Comparison of ENCODE assay signal across 8 cellular contexts in genomic region chr15:22572792-22573191, GRCh38.
A peak's percentile ranks its signal among the peaks of the same experiment; 100 is the strongest.
DNase-seq lines count a peak whose midpoint lies in the region; ATAC-seq, FAIRE-seq and TF ChIP-seq lines count a peak whose summit lies in the region.
"Not testable (repeated sequence)": the region's sequence is repeated elsewhere in the genome, so short reads cannot be mapped to it uniquely, and the experiment has no call there.

No MANE protein-coding gene starts in this region.

- not testable (repeated sequence) for H3K27me3 Mint-ChIP-seq in H9 (ENCODE audit: low read depth); activated CD8-positive, alpha-beta memory T cell treated with anti-CD3 and anti-CD28 coated beads, Interleukin-2, amount 10 ng/mL, durations not matched to agents 7 days and 5 days; endodermal cell (ENCODE audit: insufficient read depth)

- not testable (repeated sequence) for H2BK120ac ChIP-seq in H9 (ENCODE audit: low read depth, low read length, poor library complexity, severe bottlenecking)

- not testable (repeated sequence) for H3K14ac ChIP-seq in H9 (ENCODE audit: insufficient read depth, low read length)

- H2AK5ac ChIP-seq in H9 (ENCODE audit: insufficient read length, low read length) = not testable (repeated sequence)

- not testable (repeated sequence) for H4K5ac ChIP-seq in H9 (ENCODE audit: insufficient read length, low read depth, low read length)

- not testable (repeated sequence) for TF ChIP-seq CTCF in GM13977 (IDR thresholded peaks at IDR 0.05; ENCODE audit: extremely low read depth, insufficient read depth, missing control alignments); H9 (conservative IDR thresholded peaks at IDR 0.05); endodermal cell (conservative IDR thresholded peaks at IDR 0.05); kidney (IDR thresholded peaks at IDR 0.05; ENCODE audit: borderline replicate concordance, extremely low read depth, insufficient read depth)

- H3K23me2 ChIP-seq in H9 (ENCODE audit: insufficient read length, low read depth, low read length, poor library complexity, severe bottlenecking) = not testable (repeated sequence)

- FAIRE-seq in kidney (lab: Jason Lieb, UNC) = not testable (repeated sequence)

- not testable (repeated sequence) for H3K9me3 Mint-ChIP-seq in H9; activated CD8-positive, alpha-beta memory T cell treated with anti-CD3 and anti-CD28 coated beads, Interleukin-2, amount 10 ng/mL, durations not matched to agents 7 days and 5 days (ENCODE audit: low read depth); endodermal cell

- H3K79me1 ChIP-seq in H9 (ENCODE audit: insufficient read depth, low read depth, low read length, poor library complexity, severe bottlenecking) = not testable (repeated sequence)

- H3K4me3 ChIP-seq in endodermal cell (ENCODE audit: low read length); kidney (ENCODE audit: low read length in 2 of 2): not testable (repeated sequence)

- H2BK15ac ChIP-seq in H9 (ENCODE audit: low read depth, low read length) = not testable (repeated sequence)

- H3K27ac ChIP-seq in H9 (ENCODE audit: insufficient read length, low read depth, low read length); endodermal cell (ENCODE audit: low read depth, low read length); kidney (ENCODE audit: low read depth in 2 of 2, low read length in 2 of 2): not testable (repeated sequence)

- not testable (repeated sequence) for H4K91ac ChIP-seq in H9 (ENCODE audit: insufficient read length, low read depth, low read length)

- not testable (repeated sequence) for ATAC-seq in activated CD8-positive, alpha-beta memory T cell treated with anti-CD3 and anti-CD28 coated beads, Interleukin-2, amount 10 ng/mL, durations not matched to agents 7 days and 5 days; Right ventricle myocardium superior (ENCODE audit: poor library complexity)

- not testable (repeated sequence) for H3K27ac Mint-ChIP-seq in H9; activated CD8-positive, alpha-beta memory T cell treated with anti-CD3 and anti-CD28 coated beads, Interleukin-2, amount 10 ng/mL, durations not matched to agents 7 days and 5 days; endodermal cell

- H3K79me2 ChIP-seq in H9 (ENCODE audit: insufficient read depth, low read length) = not testable (repeated sequence)

- CTCF ChIA-PET in activated CD8-positive, alpha-beta memory T cell treated with anti-CD3 and anti-CD28 coated beads, Interleukin-2, amount 10 ng/mL, durations not matched to agents 7 days and 5 days (lab: Charles Lee) = not testable (repeated sequence)

- DNase-seq in AG08396 (ENCODE audit: low spot score) (peak; percentile 0), D341Med (ENCODE audit: low spot score) (peak; percentile 12), GM13977 (ENCODE audit: low spot score) (peak; percentile 0), H9 (peak; percentile 10), endodermal cell (peak; percentile 20), Right ventricle myocardium superior (peak; percentile 34), kidney (peak; percentile 49)
- DNase-seq in activated CD8-positive, alpha-beta memory T cell treated with anti-CD3 and anti-CD28 coated beads, Interleukin-2, amount 10 ng/mL, durations not matched to agents 7 days and 5 days = peak; percentile 36

- not testable (repeated sequence) for H3K18ac ChIP-seq in H9 (ENCODE audit: insufficient read length, low read depth, low read length)

- H3K36me3 ChIP-seq in endodermal cell (ENCODE audit: control insufficient read depth, insufficient read depth, low read length); kidney (ENCODE audit: control insufficient read depth in 1 of 2, insufficient read depth in 2 of 2, low read length in 2 of 2): not testable (repeated sequence)

- not testable (repeated sequence) for H2BK12ac ChIP-seq in H9 (ENCODE audit: insufficient read length, low read depth, low read length)

- H4K8ac ChIP-seq in H9 (replicated peaks; ENCODE audit: insufficient read length, low read depth, low read length) = not testable (repeated sequence)

- not testable (repeated sequence) for H3K4me1 Mint-ChIP-seq in H9; activated CD8-positive, alpha-beta memory T cell treated with anti-CD3 and anti-CD28 coated beads, Interleukin-2, amount 10 ng/mL, durations not matched to agents 7 days and 5 days; endodermal cell

- H3K9me3 ChIP-seq in H9 (ENCODE audit: control insufficient read depth, low read depth, low read length); endodermal cell (ENCODE audit: control insufficient read depth, low read length); kidney (ENCODE audit: control insufficient read depth in 1 of 2, low read length in 2 of 2): not testable (repeated sequence)

- in situ Hi-C loops in GM13977 (cut with MboI; ENCODE audit: low pct_unique_long_range_greater_than_20kb, low sequenced_read_pairs, unreplicated experiment) = not testable (repeated sequence)

- intact Hi-C loops in Right ventricle myocardium superior (cut with DNase I); kidney (cut with DNase I): not testable (repeated sequence)

- WGBS in H9 (ENCODE audit: extremely low coverage, insufficient read length, low lambda C conversion rate) = no CpG with 5 or more reads among the region's 17 CpGs
- WGBS in endodermal cell (ENCODE audit: insufficient coverage in 1 of 2, insufficient read length in 1 of 2), 2 experiments = 88 to 95% methylated on average over 7 to 12 of the region's 17 CpGs

- not testable (repeated sequence) for H3K56ac ChIP-seq in H9 (ENCODE audit: insufficient read length, low read depth, low read length)

- not testable (repeated sequence) for H3K23ac ChIP-seq in H9 (ENCODE audit: insufficient read length, low read depth, low read length)

- H3K4ac ChIP-seq in H9 (ENCODE audit: low read depth, low read length) = not testable (repeated sequence)

- not testable (repeated sequence) for H3T11ph ChIP-seq in H9 (ENCODE audit: low read length)

- not testable (repeated sequence) for H4K20me1 ChIP-seq in H9 (ENCODE audit: control insufficient read depth, insufficient read depth, insufficient read length)

- not testable (repeated sequence) for H3K9ac ChIP-seq in H9 (ENCODE audit: extremely low read depth, insufficient read length, low read length); endodermal cell (ENCODE audit: extremely low read depth, low read length, poor library complexity, severe bottlenecking); kidney (ENCODE audit: low read length in 2 of 2)

- not testable (repeated sequence) for H3K4me1 ChIP-seq in H9 (ENCODE audit: insufficient read depth, low read length); endodermal cell (ENCODE audit: control insufficient read depth, insufficient read depth, low read length); kidney (ENCODE audit: control insufficient read depth in 1 of 2, insufficient read depth in 1 of 2, low read depth in 1 of 2, low read length in 2 of 2)

- H2BK20ac ChIP-seq in H9 (ENCODE audit: low read depth, low read length, poor library complexity, severe bottlenecking) = not testable (repeated sequence)

- not testable (repeated sequence) for H3K4me3 Mint-ChIP-seq in H9; activated CD8-positive, alpha-beta memory T cell treated with anti-CD3 and anti-CD28 coated beads, Interleukin-2, amount 10 ng/mL, durations not matched to agents 7 days and 5 days; endodermal cell

- not testable (repeated sequence) for H2AFZ ChIP-seq in H9 (ENCODE audit: low read length)

- H3K36me3 Mint-ChIP-seq in H9 (ENCODE audit: insufficient read depth in 1 of 3, low read depth in 3 of 3) (peaks cover 5 to 11% (median 8%) of the 10 kb centered on the region in 3 experiments; a peak in 6 of 7 replicates), endodermal cell (ENCODE audit: low read depth) (peaks cover 11% of the 10 kb centered on the region)
- not testable (repeated sequence) for H3K36me3 Mint-ChIP-seq in activated CD8-positive, alpha-beta memory T cell treated with anti-CD3 and anti-CD28 coated beads, Interleukin-2, amount 10 ng/mL, durations not matched to agents 7 days and 5 days

- not testable (repeated sequence) for H3K27me3 ChIP-seq in H9 (ENCODE audit: insufficient read depth, low read length); endodermal cell (ENCODE audit: control insufficient read depth, insufficient read depth, low read length, poor library complexity, severe bottlenecking)

- not testable (repeated sequence) for H3K4me2 ChIP-seq in H9 (ENCODE audit: insufficient read depth, insufficient read length, low read length)

- H2BK5ac ChIP-seq in H9 (ENCODE audit: insufficient read length, low read length) = not testable (repeated sequence)
